32 cellular contexts compared by ENCODE assay signal in genomic region chr10:101450277-101451080, GRCh38.
DNase-seq lines count a peak whose midpoint lies in the region; ATAC-seq and TF ChIP-seq lines count a peak whose summit lies in the region.
"Had no signal": no experiment of that assay in that cellular context is flagged by ENCODE, and none has a peak within 500 bp of the region (broad histone marks: within the 10 kb centered on the region; RNA-seq: fewer than 3 reads in every experiment).

No MANE protein-coding gene starts in this region.

- no peak for DNase-seq in CD8-positive, alpha-beta memory T cell
- DNase-seq in HCT116 (ENCODE audit: low read depth, low spot score) (no peak), erythroblast (lab: John Stamatoyannopoulos, UW) (peak; percentile 91 to 96), MG63 (no peak), immature natural killer cell (no peak)
- DNase-seq in activated effector memory CD4-positive, alpha-beta T cell treated with anti-CD3 and anti-CD28 coated beads, Interleukin-2, amount 50 U/mL, for 16 hours: no peak
- DNase-seq: activated CD4-positive, alpha-beta T cell treated with anti-CD3 and anti-CD28 coated beads, Interleukin-2, amount 50 U/mL, for 4 hours; activated CD8-positive, alpha-beta memory T cell treated with anti-CD3 and anti-CD28 coated beads, Interleukin-2, amount 10 ng/mL, durations not matched to agents 7 days and 5 days; activated naive CD8-positive, alpha-beta T cell treated with anti-CD3 and anti-CD28 coated beads, Interleukin-2, amount 50 U/mL, for 24 hours; activated T-cell treated with anti-CD3 and anti-CD28 coated beads, Interleukin-2, amount 50 U/mL, for 48 hours; DMS53; effector memory CD4-positive, alpha-beta T cell; glutamatergic neuron; mesenchymal stem cell; NCI-H1694 treated with DMSO at 0.1 percent for 48 hours; NCI-H524; Peyer's patch; right cardiac atrium; SHP77; stimulated activated CD8-positive, alpha-beta memory T cell treated with anti-CD3 and anti-CD28 coated beads, Interleukin-4, amount 100 ng/mL, for 48 hours; T1000; uterus had no signal

- CTCF ChIA-PET in CD8-positive, alpha-beta memory T cell (lab: Charles Lee): interaction anchor here (1.3 kb wide), 1 partner anchor 17 kb away, joined by 4 read pairs; no protein-coding TSS in a partner anchor
- CTCF ChIA-PET in HCT116 (lab: Charles Lee): interaction anchor here (0.7 to 3.0 kb wide), 3 partner anchors 16 to 236 kb away, joined by 3 to 24 read pairs (median 4); no protein-coding TSS in a partner anchor

- no peaks in the 10 kb centered on the region for H4K20me1 ChIP-seq in HCT116 (ENCODE audit: insufficient read depth)

- H3K36me3 Mint-ChIP-seq in CD8-positive, alpha-beta memory T cell: peaks cover 0 to 4% (median 0%) of the 10 kb centered on the region in 3 donors
- H3K36me3 Mint-ChIP-seq in immature natural killer cell: no peaks in the 10 kb centered on the region
- H3K36me3 Mint-ChIP-seq: activated CD8-positive, alpha-beta memory T cell treated with anti-CD3 and anti-CD28 coated beads, Interleukin-2, amount 10 ng/mL, durations not matched to agents 7 days and 5 days had no signal

- no peak overlapping the region for H3K4me3 Mint-ChIP-seq in CD8-positive, alpha-beta memory T cell
- no peak overlapping the region for H3K4me3 Mint-ChIP-seq in immature natural killer cell
- H3K4me3 Mint-ChIP-seq: activated CD8-positive, alpha-beta memory T cell treated with anti-CD3 and anti-CD28 coated beads, Interleukin-2, amount 10 ng/mL, durations not matched to agents 7 days and 5 days; activated naive CD8-positive, alpha-beta T cell treated with anti-CD3 and anti-CD28 coated beads, Interleukin-2, amount 50 U/mL, for 24 hours; B cell; IgD-negative memory B cell; stimulated activated naive CD8-positive, alpha-beta T cell treated with anti-CD3 and anti-CD28 coated beads, Interleukin-15, Interleukin-2, amounts not matched to agents 100 ng/mL and 50 ng/mL, for 24 hours had no signal

- no peak for TF ChIP-seq RAD21 in HCT116 (IDR thresholded peaks at IDR 0.05; ENCODE audit: low read depth)

- TF ChIP-seq POLR2A in HCT116 (IDR thresholded peaks at IDR 0.05; ENCODE audit: borderline replicate concordance, extremely low read depth, insufficient read depth, insufficient read length) (no peak), erythroblast (IDR thresholded peaks at IDR 0.05; ENCODE audit: low read length) (peak; percentile 91)

- H3K4me3 ChIP-seq in CD8-positive, alpha-beta memory T cell (ENCODE audit: low read length): no peak overlapping the region
- H3K4me3 ChIP-seq in HCT116 (replicated peaks in 1 of 2; ENCODE audit: low read depth in 1 of 2, low read length in 2 of 2) (no peak overlapping the region), MG63 (no peak overlapping the region)
- H3K4me3 ChIP-seq: coronary artery, Peyer's patch, thoracic aorta, uterus had no signal

- no peaks in the 10 kb centered on the region for H3K9me3 ChIP-seq in CD8-positive, alpha-beta memory T cell (ENCODE audit: low read length)
- H3K9me3 ChIP-seq in HCT116 (ENCODE audit: control insufficient read depth in 1 of 2, insufficient read depth in 1 of 2, low read depth in 1 of 2, low read length in 2 of 2) (no peaks in the 10 kb centered on the region), MG63 (no peaks in the 10 kb centered on the region)
- H3K9me3 ChIP-seq: neutrophil, Peyer's patch, thoracic aorta, uterus had no signal

- H3K27me3 Mint-ChIP-seq in CD8-positive, alpha-beta memory T cell: no peaks in the 10 kb centered on the region
- H3K27me3 Mint-ChIP-seq in immature natural killer cell (ENCODE audit: low read depth in 3 of 3): peaks cover 0 to 3% (median 0%) of the 10 kb centered on the region in 3 donors
- H3K27me3 Mint-ChIP-seq: activated naive CD8-positive, alpha-beta T cell treated with anti-CD3 and anti-CD28 coated beads, Interleukin-2, amount 50 U/mL, for 24 hours; B cell; stimulated activated naive CD8-positive, alpha-beta T cell treated with anti-CD3 and anti-CD28 coated beads, Interleukin-15, Interleukin-2, amounts not matched to agents 100 ng/mL and 50 ng/mL, for 24 hours had no signal

- H3K4me1 Mint-ChIP-seq in CD8-positive, alpha-beta memory T cell: peaks cover 26 to 44% (median 36%) of the 10 kb centered on the region in 3 donors
- H3K4me1 Mint-ChIP-seq in immature natural killer cell: peaks cover 17 to 26% of the 10 kb centered on the region in 2 donors

- H3K27ac Mint-ChIP-seq in CD8-positive, alpha-beta memory T cell: no peak overlapping the region
- no peak overlapping the region for H3K27ac Mint-ChIP-seq in immature natural killer cell
- H3K27ac Mint-ChIP-seq: activated CD8-positive, alpha-beta memory T cell treated with anti-CD3 and anti-CD28 coated beads, Interleukin-2, amount 10 ng/mL, durations not matched to agents 7 days and 5 days; activated naive CD8-positive, alpha-beta T cell treated with anti-CD3 and anti-CD28 coated beads, Interleukin-2, amount 50 U/mL, for 24 hours; B cell; stimulated activated naive CD8-positive, alpha-beta T cell treated with anti-CD3 and anti-CD28 coated beads, Interleukin-15, Interleukin-2, amounts not matched to agents 100 ng/mL and 50 ng/mL, for 24 hours had no signal

- H2AFZ ChIP-seq in HCT116 (ENCODE audit: low read depth, low read length, poor library complexity, severe bottlenecking): no peak overlapping the region

- H3K9me3 Mint-ChIP-seq in CD8-positive, alpha-beta memory T cell: no peaks in the 10 kb centered on the region
- H3K9me3 Mint-ChIP-seq in immature natural killer cell: no peaks in the 10 kb centered on the region
- H3K9me3 Mint-ChIP-seq: activated naive CD8-positive, alpha-beta T cell treated with anti-CD3 and anti-CD28 coated beads, Interleukin-2, amount 50 U/mL, for 24 hours; IgD-negative memory B cell; stimulated activated naive CD8-positive, alpha-beta T cell treated with anti-CD3 and anti-CD28 coated beads, Interleukin-15, Interleukin-2, amounts not matched to agents 100 ng/mL and 50 ng/mL, for 24 hours had no signal

- peak overlapping the region; percentile 14 for H3K27ac ChIP-seq in CD8-positive, alpha-beta memory T cell (ENCODE audit: low read depth, low read length)
- H3K27ac ChIP-seq in HCT116 (ENCODE audit: low read depth, low read length): no peak overlapping the region
- H3K27ac ChIP-seq: coronary artery, neutrophil, Peyer's patch, thoracic aorta, uterus had no signal

- POLR2A ChIA-PET in CD8-positive, alpha-beta memory T cell (lab: Charles Lee): no interaction called here
- POLR2A ChIA-PET in HCT116 (lab: Charles Lee): no interaction called here

- TF ChIP-seq CTCF in HCT116 (IDR thresholded peaks at IDR 0.05 in 2 of 3, conservative IDR thresholded peaks at IDR 0.05 in 1 of 3; ENCODE audit: borderline replicate concordance in 1 of 3, insufficient read depth in 1 of 3, low read depth in 2 of 3, low read length in 2 of 3): no peak

- RAD21 ChIA-PET in HCT116 (lab: Charles Lee; ENCODE audit: low non-redundant PET in 1 of 2, low total read pairs in 2 of 2, uncharacterized antibody in 2 of 2, unreplicated experiment in 2 of 2): no interaction called here

- BruUV-seq in HCT116 (replicated peaks; lab: Mats Ljungman, UMichigan): no TSS peak

- H3K27me3 ChIP-seq in CD8-positive, alpha-beta memory T cell (ENCODE audit: insufficient read depth, low read length, poor library complexity, severe bottlenecking): no peaks in the 10 kb centered on the region
- H3K27me3 ChIP-seq in HCT116 (ENCODE audit: insufficient read depth, low read length) (no peaks in the 10 kb centered on the region), MG63 (no peaks in the 10 kb centered on the region)
- H3K27me3 ChIP-seq: Peyer's patch, uterus had no signal

- no peaks in the 10 kb centered on the region for H3K9me2 ChIP-seq in HCT116 (ENCODE audit: insufficient read depth)

- H3K4me1 ChIP-seq in CD8-positive, alpha-beta memory T cell (ENCODE audit: insufficient read depth, low read length): peaks cover 21% of the 10 kb centered on the region
- H3K4me1 ChIP-seq in HCT116 (ENCODE audit: control insufficient read depth in 1 of 2, insufficient read depth in 2 of 2, low read length in 2 of 2): no peaks in the 10 kb centered on the region
- H3K4me1 ChIP-seq: Peyer's patch, uterus had no signal

- no peak overlapping the region for H3K4me2 ChIP-seq in HCT116 (ENCODE audit: low read length)

- no peak overlapping the region for H3K9ac ChIP-seq in HCT116 (ENCODE audit: low read length)

- ATAC-seq in HCT116 (no peak), SK-N-SH treated with all-trans-retinoic acid at 6 μM for 48 hours (no peak), GM19455 (IDR thresholded peaks at IDR 0.05; ENCODE audit: unreplicated experiment) (no peak)
- ATAC-seq: activated CD4-positive, CD25-positive, alpha-beta regulatory T cell treated with anti-CD3 and anti-CD28 coated beads, Interleukin-2, amount 50 U/mL, for 24 hours; activated CD8-positive, alpha-beta memory T cell treated with anti-CD3 and anti-CD28 coated beads, Interleukin-2, amount 10 ng/mL, durations not matched to agents 7 days and 5 days; activated naive CD8-positive, alpha-beta T cell treated with anti-CD3 and anti-CD28 coated beads, Interleukin-2, amount 50 U/mL, for 24 hours; left lobe of liver; right cardiac atrium had no signal

- no peaks in the 10 kb centered on the region for H3K36me3 ChIP-seq in CD8-positive, alpha-beta memory T cell (ENCODE audit: insufficient read depth, low read length)
- no peaks in the 10 kb centered on the region for H3K36me3 ChIP-seq in HCT116 (ENCODE audit: control insufficient read depth in 1 of 2, insufficient read depth in 2 of 2, low read length in 2 of 2)
- H3K36me3 ChIP-seq in MG63: no peaks in the 10 kb centered on the region
- H3K36me3 ChIP-seq: neutrophil, Peyer's patch, thoracic aorta, uterus had no signal

- intact Hi-C loops in HCT116 (cut with micrococcal nuclease): no loop called here

- H3K79me2 ChIP-seq in HCT116 (ENCODE audit: insufficient read depth, low read length): no peaks in the 10 kb centered on the region

TF ChIP-seq in SK-N-SH treated with all-trans-retinoic acid at 6 μM for 48 hours, 23 proteins besides CTCF, POLR2A, EP300 and RAD21:
- TF ChIP-seq PATZ1 (CRISPR knock-in tag; IDR thresholded peaks at IDR 0.05; ENCODE audit: borderline replicate concordance): no peak
- 0 out of 2 replicates have a peak, but pooled peaks have one; percentile 13 for TF ChIP-seq TCF4 (CRISPR knock-in tag; IDR thresholded peaks at IDR 0.05; ENCODE audit: borderline replicate concordance)

Comparison
In these comparisons a context has a peak if more than half of its experiments do, and no peak if none do; other contexts are left out.
1. DNase-seq: peak in erythroblast (2 of 2); none in CD8-positive, alpha-beta memory T cell (0 of 5), HCT116 (single experiment), MG63 (single experiment), activated effector memory CD4-positive, alpha-beta T cell treated with anti-CD3 and anti-CD28 coated beads, Interleukin-2, amount 50 U/mL, for 16 hours (single experiment) and immature natural killer cell (0 of 3).